In genomic region chr3:140931016-140931454, GRCh38 we compare ENCODE assay signal across 18 cellular contexts. TPM values are rescaled to one million over a fixed set of nuclear protein-coding genes. Genes with fewer than 3 reads are reported as not detected.
DNase-seq lines count a peak whose midpoint lies in the region; ATAC-seq, FAIRE-seq and TF ChIP-seq lines count a peak whose summit lies in the region.
"Had no signal": no experiment of that assay in that cellular context is flagged by ENCODE, and none has a peak within 500 bp of the region (broad histone marks: within the 10 kb centered on the region; RNA-seq: fewer than 3 reads in every experiment).

No MANE protein-coding gene starts in this region.

- H3K27ac ChIP-seq in small intestine (ENCODE audit: low read depth in 1 of 2, low read length in 1 of 2), result no peak overlapping the region
- H3K27ac ChIP-seq: body of pancreas, uterus had no signal

- peak overlapping the region; percentile 66 for H3K4me3 ChIP-seq in iPS-18c (ENCODE audit: insufficient read depth, low read depth, low read length)
- H3K4me3 ChIP-seq in small intestine (ENCODE audit: low read depth in 1 of 2, low read length in 2 of 2), result no peak overlapping the region
- H3K4me3 ChIP-seq: body of pancreas, uterus had no signal

- H3K9me3 ChIP-seq in iPS-18c (ENCODE audit: control insufficient read depth, insufficient read depth, low read length), result no peaks in the 10 kb centered on the region
- no peaks in the 10 kb centered on the region for H3K9me3 ChIP-seq in small intestine (ENCODE audit: control insufficient read depth, low read depth)
- H3K9me3 ChIP-seq: body of pancreas, uterus had no signal

- 13 to 51% (median 20%) methylated on average over 12 of the region's 12 CpGs for WGBS in small intestine, 3 donors

- no peak for TF ChIP-seq CTCF in brain (conservative IDR thresholded peaks at IDR 0.05)

- FAIRE-seq in small intestine (lab: Jason Lieb, UNC), result no peak

- ATAC-seq in HG02840 (IDR thresholded peaks at IDR 0.05; ENCODE audit: low FRiP score, unreplicated experiment), result no peak
- ATAC-seq: body of pancreas had no signal

- no peaks in the 10 kb centered on the region for H3K4me1 Mint-ChIP-seq in activated naive CD8-positive, alpha-beta T cell (ENCODE audit: low read depth)
- H3K4me1 Mint-ChIP-seq in activated naive CD8-positive, alpha-beta T cell treated with anti-CD3 and anti-CD28 coated beads for 36 hours, result no peaks in the 10 kb centered on the region
- H3K4me1 Mint-ChIP-seq in brain, result no peaks in the 10 kb centered on the region
- H3K4me1 Mint-ChIP-seq: CD4-positive, CD25-positive, alpha-beta regulatory T cell had no signal

- H3K4me3 Mint-ChIP-seq in activated naive CD8-positive, alpha-beta T cell, result peak overlapping the region; percentile 27
- no peak overlapping the region for H3K4me3 Mint-ChIP-seq in activated naive CD8-positive, alpha-beta T cell treated with anti-CD3 and anti-CD28 coated beads for 36 hours
- peak overlapping the region in 3 of 5 experiments; percentile 6 to 77 (median 36) for H3K4me3 Mint-ChIP-seq in brain
- H3K4me3 Mint-ChIP-seq: CD4-positive, CD25-positive, alpha-beta regulatory T cell; naive B cell had no signal

- DNase-seq in activated naive CD8-positive, alpha-beta T cell treated with anti-CD3 and anti-CD28 coated beads for 36 hours, result no peak
- DNase-seq in small intestine (peak; percentile 58), NCI-H1092 treated with DMSO at 0.1 percent for 48 hours (lab: John Stamatoyannopoulos, UW) (no peak), NCI-H748 treated with DMSO at 0.1 percent for 48 hours (lab: John Stamatoyannopoulos, UW) (no peak)
- DNase-seq: activated CD8-positive, alpha-beta memory T cell treated with anti-CD3 and anti-CD28 coated beads, Interleukin-2, amount 50 U/mL, for 4 hours; activated naive CD4-positive, alpha-beta T cell; body of pancreas; CD4-positive, CD25-positive, alpha-beta regulatory T cell; effector CD8-positive, alpha-beta T cell; hippocampal formation; naive B cell; NCI-H187; SHP77 treated with DMSO at 0.1 percent for 48 hours; uterus had no signal

- H3K4me1 ChIP-seq in small intestine (ENCODE audit: control insufficient read depth in 2 of 2, insufficient read depth in 1 of 2, low read depth in 1 of 2, low read length in 1 of 2), result no peaks in the 10 kb centered on the region
- H3K4me1 ChIP-seq: uterus had no signal

- H3K27me3 ChIP-seq in small intestine (ENCODE audit: control insufficient read depth in 2 of 2, insufficient read depth in 2 of 2, low read length in 2 of 2), result no peaks in the 10 kb centered on the region
- H3K27me3 ChIP-seq: body of pancreas, uterus had no signal

- H3K27ac Mint-ChIP-seq in activated naive CD8-positive, alpha-beta T cell, result no peak overlapping the region
- no peak overlapping the region for H3K27ac Mint-ChIP-seq in activated naive CD8-positive, alpha-beta T cell treated with anti-CD3 and anti-CD28 coated beads for 36 hours
- H3K27ac Mint-ChIP-seq in brain, result no peak overlapping the region
- H3K27ac Mint-ChIP-seq: CD4-positive, CD25-positive, alpha-beta regulatory T cell had no signal

- no peaks in the 10 kb centered on the region for H3K9me3 Mint-ChIP-seq in activated naive CD8-positive, alpha-beta T cell (ENCODE audit: low read depth)
- peaks cover 2% of the 10 kb centered on the region for H3K9me3 Mint-ChIP-seq in activated naive CD8-positive, alpha-beta T cell treated with anti-CD3 and anti-CD28 coated beads for 36 hours
- peaks cover 0 to 15% (median 12%) of the 10 kb centered on the region in 5 experiments for H3K9me3 Mint-ChIP-seq in brain

- H3K36me3 Mint-ChIP-seq in activated naive CD8-positive, alpha-beta T cell, result no peaks in the 10 kb centered on the region
- no peaks in the 10 kb centered on the region for H3K36me3 Mint-ChIP-seq in activated naive CD8-positive, alpha-beta T cell treated with anti-CD3 and anti-CD28 coated beads for 36 hours
- H3K36me3 Mint-ChIP-seq in brain, result no peaks in the 10 kb centered on the region
- H3K36me3 Mint-ChIP-seq: CD4-positive, CD25-positive, alpha-beta regulatory T cell; naive B cell had no signal

- no peaks in the 10 kb centered on the region for H3K36me3 ChIP-seq in small intestine (ENCODE audit: control insufficient read depth in 2 of 2, insufficient read depth in 2 of 2, low read length in 2 of 2)
- H3K36me3 ChIP-seq: uterus had no signal

- peaks cover 21% of the 10 kb centered on the region for H3K27me3 Mint-ChIP-seq in activated naive CD8-positive, alpha-beta T cell
- peaks cover 22% of the 10 kb centered on the region for H3K27me3 Mint-ChIP-seq in activated naive CD8-positive, alpha-beta T cell treated with anti-CD3 and anti-CD28 coated beads for 36 hours
- peaks cover 26% of the 10 kb centered on the region for H3K27me3 Mint-ChIP-seq in brain

RNA-seq across cellular contexts. Expression of gene SLC25A36, which starts 10.6 kb away (rescaled TPM):
- 10 to 100 TPM; 61.4 to 65.1 TPM for total RNA-seq in activated naive CD8-positive, alpha-beta T cell treated with anti-CD3 and anti-CD28 coated beads for 36 hours
- polyA plus RNA-seq in brain (ENCODE audit: insufficient read depth, low read depth, low replicate concordance), result 18.2 TPM
- 10 to 100 TPM; 19.2 to 28.2 (median 21.3) TPM for polyA plus RNA-seq in small intestine
